1 cellular context compared by ENCODE assay signal in genomic region chr7:1865000-1865808, GRCh38.
TF ChIP-seq lines count a peak whose summit lies in the region.

No MANE protein-coding gene starts in this region.

TF ChIP-seq in GM12891, 5 proteins besides CTCF, POLR2A, EP300 and RAD21:
- TF ChIP-seq POLR2AphosphoS5 (IDR thresholded peaks at IDR 0.05; ENCODE audit: low read depth, low read length) (no peak), SPI1 (IDR thresholded peaks at IDR 0.05; ENCODE audit: low read depth, low read length) (no peak), TAF1 (IDR thresholded peaks at IDR 0.05; ENCODE audit: low read depth, low read length) (no peak), POU2F2 (IDR thresholded peaks at IDR 0.05; ENCODE audit: low read depth, low read length) (no peak)
